ENCODE assay signal across 1 cellular context in the genomic region with DNA sequence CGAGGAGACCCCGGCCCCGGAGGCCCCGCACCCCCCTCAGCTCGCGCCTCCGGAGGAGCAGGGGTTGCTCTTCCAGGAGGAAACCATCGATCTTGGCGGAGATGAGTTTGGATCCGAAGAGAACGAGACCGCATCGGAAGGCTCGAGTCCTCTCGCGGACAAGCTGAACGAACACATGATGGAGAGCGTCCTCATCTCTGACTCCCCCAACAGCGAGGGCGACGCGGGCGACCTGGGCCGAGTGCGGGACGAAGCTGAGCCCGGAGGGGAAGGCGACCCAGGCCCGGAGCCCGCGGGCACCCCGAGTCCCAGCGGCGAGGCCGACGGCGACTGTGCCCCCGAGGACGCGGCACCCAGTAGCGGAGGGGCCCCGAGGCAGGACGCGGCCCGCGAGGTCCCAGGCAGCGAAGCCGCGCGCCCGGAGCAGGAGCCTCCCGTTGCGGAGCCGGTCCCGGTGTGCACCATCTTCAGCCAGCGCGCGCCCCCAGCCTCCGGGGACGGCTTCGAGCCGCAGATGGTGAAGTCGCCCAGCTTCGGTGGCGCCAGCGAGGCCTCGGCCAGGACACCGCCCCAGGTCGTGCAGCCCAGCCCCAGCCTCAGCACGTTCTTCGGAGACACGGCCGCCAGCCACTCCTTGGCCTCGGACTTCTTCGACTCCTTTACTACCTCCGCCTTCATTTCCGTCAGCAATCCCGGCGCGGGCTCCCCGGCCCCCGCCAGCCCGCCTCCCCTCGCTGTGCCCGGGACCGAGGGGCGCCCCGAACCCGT.
TF ChIP-seq lines count a peak whose summit lies in the region.

No MANE protein-coding gene starts in this region.

TF ChIP-seq in HepG2, 621 proteins besides CTCF, POLR2A, EP300 and RAD21 (continued from another document):
- TF ChIP-seq AGO2 (optimal IDR thresholded peaks at IDR 0.05; ENCODE audit: low read depth, low read length), result peak; percentile 80
